ENCODE assay signal across 9 cellular contexts in genomic region chr5:42423285-42424152, GRCh38. TPM values are rescaled to one million over a fixed set of nuclear protein-coding genes. Genes with fewer than 3 reads are reported as not detected.
A peak's percentile ranks its signal among the peaks of the same experiment; 100 is the strongest.
DNase-seq lines count a peak whose midpoint lies in the region; ATAC-seq, FAIRE-seq and TF ChIP-seq lines count a peak whose summit lies in the region.
"Had no signal": no experiment of that assay in that cellular context is flagged by ENCODE, and none has a peak within 500 bp of the region (broad histone marks: within the 10 kb centered on the region; RNA-seq: fewer than 3 reads in every experiment).

GHR (plus strand) TSS chr5:42423439; CDS start chr5:42565875, 142,436 bp downstream.

- H3K9ac ChIP-seq in GM12878 (ENCODE audit: control insufficient read depth, insufficient read depth, low read length): no peak within 1 kb of the TSS

- H2AFZ ChIP-seq in GM12878 (ENCODE audit: control insufficient read depth, low read depth, low read length): no peak within 1 kb of the TSS

- peak; percentile 39; the same call in 1 of the 2 replicates for TF ChIP-seq RAD21 in GM12878 (IDR thresholded peaks at IDR 0.05; ENCODE audit: insufficient read depth, low read depth, low read length)

- SMC1A ChIA-PET in GM12878 (lab: Charles Lee; ENCODE audit: uncharacterized antibody, unreplicated experiment): interaction anchor here (0.6 to 6.2 kb wide), 33 partner anchors 13 to 466 kb away, joined by 3 to 35 read pairs (median 4); no protein-coding TSS in a partner anchor

- H3K36me3 ChIP-seq in GM12878 (ENCODE audit: control insufficient read depth in 2 of 2, insufficient read depth in 2 of 2, low read length in 1 of 2): no peaks in the 10 kb centered on the region

- peaks cover 10% of the 10 kb centered on the region for H3K9me3 Mint-ChIP-seq in progenitor cell of endocrine pancreas (ENCODE audit: low read depth)

- CTCF ChIA-PET in GM12878 (lab: Yijun Ruan, JAX): interaction anchor here (0.6 to 3.1 kb wide), 36 partner anchors 9 to 594 kb away, joined by 3 to 31 read pairs (median 4); no protein-coding TSS in a partner anchor

- H3K4me3 Mint-ChIP-seq in progenitor cell of endocrine pancreas (ENCODE audit: low read depth): no peak within 1 kb of the TSS

- H3K36me3 Mint-ChIP-seq in progenitor cell of endocrine pancreas (ENCODE audit: insufficient read depth): peaks cover under 1% of the 10 kb centered on the region

- intact Hi-C loops in GM12878 (cut with micrococcal nuclease; ENCODE audit: unreplicated experiment): no loop called here

- POLR2A ChIA-PET in GM12878 (lab: Charles Lee): interaction anchor here (1.0 to 3.1 kb wide), 6 partner anchors 32 to 49 kb away, joined by 3 to 18 read pairs (median 4); no protein-coding TSS in a partner anchor

- H3K4me2 ChIP-seq in GM12878 (ENCODE audit: control insufficient read depth, insufficient read depth): no peak within 1 kb of the TSS; the same call in 1 of the 2 replicates

- H3K27ac ChIP-seq in GM12878 (ENCODE audit: control insufficient read depth, insufficient read depth): no peak within 1 kb of the TSS

- H3K27me3 Mint-ChIP-seq in progenitor cell of endocrine pancreas: no peaks in the 10 kb centered on the region

- H3K4me1 ChIP-seq in GM12878 (ENCODE audit: control insufficient read depth, insufficient read depth, low read length): no peaks in the 10 kb centered on the region

- RAD21 ChIA-PET in GM12878 (lab: Charles Lee; ENCODE audit: unreplicated experiment): interaction anchor here (0.8 to 5.8 kb wide), 26 partner anchors 29 to 567 kb away, joined by 3 to 79 read pairs (median 4); no protein-coding TSS in a partner anchor

- 20% methylated on average over 45 of the region's 60 CpGs for WGBS in GM12878 (ENCODE audit: insufficient coverage, insufficient replicate concordance, low lambda C conversion rate, missing lambda C conversion rate)

- no peak for FAIRE-seq in GM12878 (lab: Jason Lieb, UNC)
- FAIRE-seq: TTC549 had no signal

- ATAC-seq in GM19043 (IDR thresholded peaks at IDR 0.05; ENCODE audit: low read depth, unreplicated experiment): peak; percentile 72
- peak; percentile 79 for ATAC-seq in HG03469 (IDR thresholded peaks at IDR 0.05; ENCODE audit: unreplicated experiment)
- ATAC-seq in GM12878: peak; percentile 72
- no peak for ATAC-seq in HG02970 (IDR thresholded peaks at IDR 0.05; ENCODE audit: low FRiP score, unreplicated experiment)

- H3K27ac Mint-ChIP-seq in progenitor cell of endocrine pancreas: no peak within 1 kb of the TSS

- TF ChIP-seq CTCF in GM12878 (IDR thresholded peaks at IDR 0.05 in 2 of 3, conservative IDR thresholded peaks at IDR 0.05 in 1 of 3; ENCODE audit: control insufficient read depth in 2 of 3, extremely low read depth in 1 of 3, insufficient read depth in 1 of 3, low read depth in 3 of 3, low read length in 3 of 3): peak; percentile 30 to 46 (median 30); a peak in 4 of 6 replicates
- TF ChIP-seq CTCF in progenitor cell of endocrine pancreas (IDR thresholded peaks at IDR 0.05; ENCODE audit: unreplicated experiment): peak; percentile 66

- no peaks in the 10 kb centered on the region for H3K79me2 ChIP-seq in GM12878 (ENCODE audit: control insufficient read depth, insufficient read depth, low read length)

- H3K4me3 ChIP-seq in GM12878: no peak within 1 kb of the TSS

- peaks cover 0 to 3% of the 10 kb centered on the region in 2 experiments; a peak in 2 of 4 replicates for H3K27me3 ChIP-seq in GM12878 (replicated peaks in 1 of 2; ENCODE audit: control insufficient read depth in 2 of 2, insufficient read depth in 2 of 2, low read length in 1 of 2)

- no peak for TF ChIP-seq EP300 in GM12878 (IDR thresholded peaks at IDR 0.05; ENCODE audit: borderline replicate concordance in 1 of 2, control insufficient read depth in 1 of 2, low read depth in 2 of 2, low read length in 2 of 2)

- peaks cover 2% of the 10 kb centered on the region for H3K4me1 Mint-ChIP-seq in progenitor cell of endocrine pancreas (ENCODE audit: low read depth)

- BruUV-seq in GM12878 (replicated peaks; lab: Mats Ljungman, UMichigan): no TSS peak

- H3K9me3 ChIP-seq in GM12878 (replicated peaks; ENCODE audit: control insufficient read depth, insufficient read depth, low read length): no peaks in the 10 kb centered on the region; the same call in 2 of the 3 replicates

- DNase-seq in COLO668 (lab: John Stamatoyannopoulos, UW; ENCODE audit: unreplicated experiment) (peak; percentile 85), NCI-H748 (lab: John Stamatoyannopoulos, UW; ENCODE audit: unreplicated experiment) (peak; percentile 97), GM12878 (ENCODE audit: low read depth, low spot score) (no peak), hepatic stellate cell (ENCODE audit: low spot score) (peak; percentile 78), progenitor cell of endocrine pancreas (ENCODE audit: low spot score, unreplicated experiment) (peak; percentile 74)

- in situ Hi-C loops in GM12878 (cut with MboI): no loop called here

- no peak for TF ChIP-seq POLR2A in GM12878 (IDR thresholded peaks at IDR 0.05; ENCODE audit: low read depth, low read length)

- H4K20me1 ChIP-seq in GM12878 (ENCODE audit: control insufficient read depth, insufficient read depth): no peaks in the 10 kb centered on the region

TF ChIP-seq in GM12878, 131 proteins besides CTCF, POLR2A, EP300 and RAD21:
- TF ChIP-seq PKNOX1 (IDR thresholded peaks at IDR 0.05) (0 out of 2 replicates have a peak, but pooled peaks have one; percentile 22), IKZF2 (IDR thresholded peaks at IDR 0.05) (peak; percentile 24 to 56; a peak in 2 of 4 replicates), REST (IDR thresholded peaks at IDR 0.05; ENCODE audit: low read depth, low read length) (no peak), IKZF1 (conservative IDR thresholded peaks at IDR 0.05) (peak; percentile 27; the same call in 1 of the 2 replicates), RUNX3 (IDR thresholded peaks at IDR 0.05; ENCODE audit: low read length) (no peak)

RNA-seq across cellular contexts. Expression of gene GHR, which starts in this region (rescaled TPM):
- total RNA-seq in GM12878 (2013; cell fraction: nucleolus; rRNA removed): 12.0 and 12.7 TPM in 2 replicates
- 0.33 and 0.45 TPM in 2 replicates for total RNA-seq in GM12878 (2014; rRNA removed)
- 0.54 and 0.55 TPM in 2 replicates for total RNA-seq in GM12878 (2014; rRNA removed; fragmentation: Illumina TruSeq; extraction: Trizol)
- 0.32 and 0.62 TPM in 2 replicates for total RNA-seq in GM12878 (2021)
- polyA plus RNA-seq in GM12878 (2011; ENCODE audit: low read depth): 0.56 TPM
- 10.2 and 13.1 TPM in 2 replicates for polyA plus RNA-seq in GM12878 (2011; rRNA removed)
- polyA plus RNA-seq in GM12878 (2011; cell fraction: cytosol; rRNA removed): 5.0 and 5.1 TPM in 2 replicates
- 7.6 and 9.7 TPM in 2 replicates for polyA plus RNA-seq in GM12878 (2011; cell fraction: nucleus; rRNA removed)
- polyA plus RNA-seq in GM12878 (2012): 0.61 and 1.0 TPM in 2 replicates
- 0.50 and 0.62 TPM in 2 replicates for polyA plus RNA-seq in GM12878 (2014; fragmentation: Illumina TruSeq; extraction: Trizol)
- polyA plus RNA-seq in GM12878 (2014; fragmentation: Nextera tagmentation; extraction: Ambion mirVana): under 1 TPM; 0.23 to 0.26 TPM
- polyA plus RNA-seq in GM12878 (2014; rRNA removed): 0.36 and 0.40 TPM in 2 replicates
- polyA plus RNA-seq in GM12878 (2016; fragmentation: Nextera tagmentation; extraction: Ambion mirVana): under 1 TPM; 0.32 to 0.52 TPM
- 20.1 and 20.3 TPM in 2 replicates for polyA minus RNA-seq in GM12878 (2011; rRNA and poly(A)+ RNA removed)
- polyA minus RNA-seq in GM12878 (2011; cell fraction: cytosol; rRNA and poly(A)+ RNA removed): 3.8 and 4.7 TPM in 2 replicates
- 4.8 and 8.5 TPM in 2 replicates for polyA minus RNA-seq in GM12878 (2011; cell fraction: nucleus; rRNA and poly(A)+ RNA removed)
- 5.6 and 6.6 TPM in 2 replicates for total RNA-seq in progenitor cell of endocrine pancreas
